Comparison of ENCODE assay signal across 26 cellular contexts in genomic region chr17:49798738-49799137, GRCh38. TPM values are rescaled to one million over a fixed set of nuclear protein-coding genes. Genes with fewer than 3 reads are reported as not detected.
DNase-seq lines count a peak whose midpoint lies in the region; ATAC-seq and TF ChIP-seq lines count a peak whose summit lies in the region.
"Had no signal": no experiment of that assay in that cellular context is flagged by ENCODE, and none has a peak within 500 bp of the region (broad histone marks: within the 10 kb centered on the region; RNA-seq: fewer than 3 reads in every experiment).

No MANE protein-coding gene starts in this region.

- peak overlapping the region; percentile 31 for H3K4me3 Mint-ChIP-seq in activated naive CD4-positive, alpha-beta T cell treated with anti-CD3 and anti-CD28 coated beads, Interleukin-2, amount 50 U/mL, for 24 hours
- H3K4me3 Mint-ChIP-seq in activated naive CD8-positive, alpha-beta T cell treated with anti-CD3 and anti-CD28 coated beads for 36 hours, result peak overlapping the region; percentile 5
- H3K4me3 Mint-ChIP-seq in stimulated activated effector memory CD8-positive, alpha-beta T cell treated with anti-CD3 and anti-CD28 coated beads, Interleukin-12 subunit alpha, Interleukin-12 subunit beta, amount 100 ng/mL, for 72 hours, result no peak overlapping the region

- H3K4me2 ChIP-seq in mesenchymal stem cell (ENCODE audit: low read length, poor library complexity, severe bottlenecking), result no peak overlapping the region
- H3K4me2 ChIP-seq: KMS-11 had no signal

- H3K79me1 ChIP-seq in mesenchymal stem cell (replicated peaks; ENCODE audit: low read length, poor library complexity, severe bottlenecking), result peaks cover 26% of the 10 kb centered on the region

- no peak overlapping the region for H3K14ac ChIP-seq in mesenchymal stem cell (ENCODE audit: low read length in 2 of 2)

- no peaks in the 10 kb centered on the region for H3K9me3 ChIP-seq in mesenchymal stem cell (ENCODE audit: control insufficient read depth, low read length)
- H3K9me3 ChIP-seq in thyroid gland, result no peaks in the 10 kb centered on the region

- H3K23ac ChIP-seq in mesenchymal stem cell (ENCODE audit: low read length in 2 of 2), result no peak overlapping the region

- H3K4me3 ChIP-seq in mesenchymal stem cell (ENCODE audit: insufficient read depth in 1 of 2, low read depth in 1 of 2, low read length in 2 of 2) (no peak overlapping the region), thyroid gland (replicated peaks in 1 of 3) (no peak overlapping the region)

- H3K4me1 Mint-ChIP-seq in activated naive CD4-positive, alpha-beta T cell treated with anti-CD3 and anti-CD28 coated beads, Interleukin-2, amount 50 U/mL, for 24 hours, result peaks cover 50% of the 10 kb centered on the region
- peaks cover 49% of the 10 kb centered on the region for H3K4me1 Mint-ChIP-seq in activated naive CD8-positive, alpha-beta T cell treated with anti-CD3 and anti-CD28 coated beads for 36 hours
- peaks cover 33% of the 10 kb centered on the region for H3K4me1 Mint-ChIP-seq in stimulated activated effector memory CD8-positive, alpha-beta T cell treated with anti-CD3 and anti-CD28 coated beads, Interleukin-12 subunit alpha, Interleukin-12 subunit beta, amount 100 ng/mL, for 72 hours

- H3K4me1 ChIP-seq in mesenchymal stem cell (ENCODE audit: control insufficient read depth, insufficient read depth, low read depth, low read length) (peaks cover 2% of the 10 kb centered on the region), thyroid gland (peaks cover 42 to 50% of the 10 kb centered on the region in 2 donors)

- ATAC-seq in activated naive CD4-positive, alpha-beta T cell treated with anti-CD3 and anti-CD28 coated beads, Interleukin-2, amount 50 U/mL, for 72 hours, result no peak
- ATAC-seq in stimulated activated effector memory CD8-positive, alpha-beta T cell treated with anti-CD3 and anti-CD28 coated beads, Interleukin-12 subunit alpha, Interleukin-12 subunit beta, amount 100 ng/mL, for 72 hours, result no peak

- no peaks in the 10 kb centered on the region for H3K27me3 Mint-ChIP-seq in activated naive CD4-positive, alpha-beta T cell treated with anti-CD3 and anti-CD28 coated beads, Interleukin-2, amount 50 U/mL, for 24 hours
- H3K27me3 Mint-ChIP-seq in activated naive CD8-positive, alpha-beta T cell treated with anti-CD3 and anti-CD28 coated beads for 36 hours, result no peaks in the 10 kb centered on the region

- no peak overlapping the region for H3K18ac ChIP-seq in mesenchymal stem cell (ENCODE audit: low read depth in 1 of 2, low read length in 2 of 2)

- no peak overlapping the region for H2BK12ac ChIP-seq in mesenchymal stem cell (ENCODE audit: low read length in 2 of 2)

- intact Hi-C loops in thyroid gland (cut with DNase I), result no loop called here

- H3K27me3 ChIP-seq in mesenchymal stem cell (ENCODE audit: control insufficient read depth in 1 of 2, insufficient read depth in 1 of 2, low read length in 2 of 2) (no peaks in the 10 kb centered on the region), thyroid gland (no peaks in the 10 kb centered on the region)

- no peak overlapping the region for H2BK15ac ChIP-seq in mesenchymal stem cell (ENCODE audit: low read depth, poor library complexity, severe bottlenecking)

- TF ChIP-seq POLR2A in thyroid gland (IDR thresholded peaks at IDR 0.05), result no peak

- no peak overlapping the region for H2AK5ac ChIP-seq in mesenchymal stem cell (ENCODE audit: low read length, severe bottlenecking)

- peak overlapping the region; percentile 61 for H3K27ac Mint-ChIP-seq in activated naive CD4-positive, alpha-beta T cell treated with anti-CD3 and anti-CD28 coated beads, Interleukin-2, amount 50 U/mL, for 24 hours
- H3K27ac Mint-ChIP-seq in activated naive CD4-positive, alpha-beta T cell treated with anti-CD3 and anti-CD28 coated beads, Interleukin-2, amount 50 U/mL, for 72 hours, result no peak overlapping the region
- no peak overlapping the region for H3K27ac Mint-ChIP-seq in activated naive CD8-positive, alpha-beta T cell treated with anti-CD3 and anti-CD28 coated beads for 36 hours
- peak overlapping the region; percentile 58 for H3K27ac Mint-ChIP-seq in stimulated activated effector memory CD8-positive, alpha-beta T cell treated with anti-CD3 and anti-CD28 coated beads, Interleukin-12 subunit alpha, Interleukin-12 subunit beta, amount 100 ng/mL, for 72 hours

- no peak overlapping the region for H3K4ac ChIP-seq in mesenchymal stem cell (ENCODE audit: low read depth in 1 of 2, low read length in 2 of 2)

- no peak overlapping the region for H4K91ac ChIP-seq in mesenchymal stem cell (ENCODE audit: low read length)

- peaks cover 13% of the 10 kb centered on the region for H3K36me3 Mint-ChIP-seq in activated naive CD4-positive, alpha-beta T cell treated with anti-CD3 and anti-CD28 coated beads, Interleukin-2, amount 50 U/mL, for 24 hours
- H3K36me3 Mint-ChIP-seq in activated naive CD4-positive, alpha-beta T cell treated with anti-CD3 and anti-CD28 coated beads, Interleukin-2, amount 50 U/mL, for 72 hours, result peaks cover 7 to 37% of the 10 kb centered on the region in 2 donors
- H3K36me3 Mint-ChIP-seq in activated naive CD8-positive, alpha-beta T cell treated with anti-CD3 and anti-CD28 coated beads for 36 hours, result peaks cover 31% of the 10 kb centered on the region
- H3K36me3 Mint-ChIP-seq in stimulated activated effector memory CD8-positive, alpha-beta T cell treated with anti-CD3 and anti-CD28 coated beads, Interleukin-12 subunit alpha, Interleukin-12 subunit beta, amount 100 ng/mL, for 72 hours, result peaks cover 100% of the 10 kb centered on the region

- H2BK120ac ChIP-seq in mesenchymal stem cell (ENCODE audit: low read depth, low read length), result no peak overlapping the region

- DNase-seq in activated naive CD4-positive, alpha-beta T cell treated with anti-CD3 and anti-CD28 coated beads, Interleukin-2, amount 50 U/mL, for 72 hours (ENCODE audit: low spot score in 2 of 2), result no peak
- no peak for DNase-seq in activated naive CD8-positive, alpha-beta T cell treated with anti-CD3 and anti-CD28 coated beads for 36 hours
- no peak for DNase-seq in mesenchymal stem cell
- no peak for DNase-seq in stimulated activated effector memory CD8-positive, alpha-beta T cell treated with anti-CD3 and anti-CD28 coated beads, Interleukin-12 subunit alpha, Interleukin-12 subunit beta, amount 100 ng/mL, for 72 hours (ENCODE audit: low spot score in 2 of 2)
- no peak for DNase-seq in thyroid gland
- no peak for DNase-seq in COLO668 (lab: John Stamatoyannopoulos, UW; ENCODE audit: unreplicated experiment)
- DNase-seq: ACHN, AML-193, COR-L47, DMS 273 treated with DMSO at 0.1 percent for 48 hours, GDM1, NCI-H1417, NCI-H187, NCI-H2107, NCI-H2227 treated with DMSO at 0.1 percent for 48 hours, NCI-H510A treated with DMSO at 0.1 percent for 48 hours, NCI-H774, OCI-M1, Right ventricle myocardium superior had no signal

- TF ChIP-seq CTCF in thyroid gland (IDR thresholded peaks at IDR 0.05), result no peak

- H3K36me3 ChIP-seq in mesenchymal stem cell (ENCODE audit: control insufficient read depth in 1 of 2, insufficient read depth in 2 of 2, low read depth in 1 of 2, low read length in 2 of 2) (peaks cover 26 to 73% of the 10 kb centered on the region in 2 experiments), thyroid gland (peaks cover 21 to 39% of the 10 kb centered on the region in 2 donors)

- no peak overlapping the region for H2AFZ ChIP-seq in mesenchymal stem cell (ENCODE audit: low read depth, low read length)

- WGBS in mesenchymal stem cell, result 93% methylated on average over 2 of the region's 2 CpGs
- WGBS in thyroid gland, 2 donors, result 88 to 96% methylated on average over 2 of the region's 2 CpGs

- H3K27ac ChIP-seq in mesenchymal stem cell (ENCODE audit: low read length, poor library complexity, severe bottlenecking), result no peak overlapping the region
- H3K27ac ChIP-seq in thyroid gland, result peak overlapping the region in 1 of 3 donors; percentile 73
- H3K27ac ChIP-seq: C4-2B, HL-60, KMS-11 had no signal

- H4K8ac ChIP-seq in mesenchymal stem cell (ENCODE audit: low read length), result no peak overlapping the region

- peak overlapping the region; percentile 27 for H3K9ac ChIP-seq in mesenchymal stem cell (ENCODE audit: low read length)
- H3K9ac ChIP-seq: KMS-11 had no signal

- H3K9me3 Mint-ChIP-seq in activated naive CD4-positive, alpha-beta T cell treated with anti-CD3 and anti-CD28 coated beads, Interleukin-2, amount 50 U/mL, for 24 hours, result no peaks in the 10 kb centered on the region
- H3K9me3 Mint-ChIP-seq in activated naive CD4-positive, alpha-beta T cell treated with anti-CD3 and anti-CD28 coated beads, Interleukin-2, amount 50 U/mL, for 72 hours, result no peaks in the 10 kb centered on the region
- H3K9me3 Mint-ChIP-seq in activated naive CD8-positive, alpha-beta T cell treated with anti-CD3 and anti-CD28 coated beads for 36 hours, result no peaks in the 10 kb centered on the region
- no peaks in the 10 kb centered on the region for H3K9me3 Mint-ChIP-seq in stimulated activated effector memory CD8-positive, alpha-beta T cell treated with anti-CD3 and anti-CD28 coated beads, Interleukin-12 subunit alpha, Interleukin-12 subunit beta, amount 100 ng/mL, for 72 hours

- no peak overlapping the region for H2BK5ac ChIP-seq in mesenchymal stem cell (ENCODE audit: low read depth, low read length, poor library complexity, severe bottlenecking)

RNA-seq across cellular contexts. Expression of gene KAT7, which starts 10.3 kb away (rescaled TPM):
- total RNA-seq in activated naive CD4-positive, alpha-beta T cell treated with anti-CD3 and anti-CD28 coated beads, Interleukin-2, amount 50 U/mL, for 72 hours, result 100 to 1,000 TPM in 1 of 2 donors, 10 to 100 TPM in 1; 75.4 to 119 TPM
- 10 to 100 TPM; 65.9 to 67.2 TPM for total RNA-seq in activated naive CD8-positive, alpha-beta T cell treated with anti-CD3 and anti-CD28 coated beads for 36 hours
- polyA plus RNA-seq in mesenchymal stem cell (2013, experiment 1 of 2), result 22.5 TPM
- 25.7 TPM for polyA plus RNA-seq in mesenchymal stem cell (2013, experiment 2 of 2)
- total RNA-seq in thyroid gland, result 100 to 1,000 TPM in 1 of 4 donors, 10 to 100 TPM in 3; 57.5 to 127 (median 76.1) TPM

RNA-seq across cellular contexts. Expression of gene FAM117A, which starts 34.8 kb away (rescaled TPM):
- total RNA-seq in activated naive CD4-positive, alpha-beta T cell treated with anti-CD3 and anti-CD28 coated beads, Interleukin-2, amount 50 U/mL, for 72 hours, result 10 to 100 TPM; 13.3 to 25.0 TPM
- total RNA-seq in activated naive CD8-positive, alpha-beta T cell treated with anti-CD3 and anti-CD28 coated beads for 36 hours, result 10 to 100 TPM; 16.2 to 16.4 TPM
- polyA plus RNA-seq in mesenchymal stem cell (2013, experiment 1 of 2), result 6.0 TPM
- polyA plus RNA-seq in mesenchymal stem cell (2013, experiment 2 of 2), result 6.5 TPM
- total RNA-seq in thyroid gland, result 10 to 100 TPM; 12.4 to 41.5 (median 23.3) TPM

RNA-seq across cellular contexts. Expression of gene TAC4, which starts 49.1 kb away (rescaled TPM):
- not detected for total RNA-seq in activated naive CD4-positive, alpha-beta T cell treated with anti-CD3 and anti-CD28 coated beads, Interleukin-2, amount 50 U/mL, for 72 hours
- not detected for total RNA-seq in activated naive CD8-positive, alpha-beta T cell treated with anti-CD3 and anti-CD28 coated beads for 36 hours
- not detected for polyA plus RNA-seq in mesenchymal stem cell (2013, experiment 1 of 2)
- not detected for polyA plus RNA-seq in mesenchymal stem cell (2013, experiment 2 of 2)
- not detected for total RNA-seq in thyroid gland
- total RNA-seq: Daoy, HT1080, M059J, Right ventricle myocardium superior had no signal

Comparison
In these comparisons a context has a peak if more than half of its experiments do, and no peak if none do; other contexts are left out.
1. H3K27ac Mint-ChIP-seq: peak in activated naive CD4-positive, alpha-beta T cell treated with anti-CD3 and anti-CD28 coated beads, Interleukin-2, amount 50 U/mL, for 24 hours (single experiment) and stimulated activated effector memory CD8-positive, alpha-beta T cell treated with anti-CD3 and anti-CD28 coated beads, Interleukin-12 subunit alpha, Interleukin-12 subunit beta, amount 100 ng/mL, for 72 hours (single experiment); none in activated naive CD4-positive, alpha-beta T cell treated with anti-CD3 and anti-CD28 coated beads, Interleukin-2, amount 50 U/mL, for 72 hours (0 of 2) and activated naive CD8-positive, alpha-beta T cell treated with anti-CD3 and anti-CD28 coated beads for 36 hours (single experiment).